Comparison of ENCODE assay signal across 8 cellular contexts in genomic region chr19:2427323-2428026, GRCh38. TPM values are rescaled to one million over a fixed set of nuclear protein-coding genes. Genes with fewer than 3 reads are reported as not detected.
DNase-seq lines count a peak whose midpoint lies in the region; ATAC-seq, FAIRE-seq and TF ChIP-seq lines count a peak whose summit lies in the region.

Gene TIMM13, minus strand, starts transcription at chr19:2427586. Its CDS starts 53 bp downstream, at chr19:2427533.

- peaks cover 10% of the 10 kb centered on the region for H3K4me1 Mint-ChIP-seq in mesothelial cell of epicardium

- no peaks in the 10 kb centered on the region for H3K27me3 ChIP-seq in OCI-LY3 (ENCODE audit: low read depth, low read length)

- peak within 1 kb of the TSS; percentile 88 for H3K4me3 Mint-ChIP-seq in mesothelial cell of epicardium

- H3K4me2 ChIP-seq in OCI-LY3 (ENCODE audit: low read length) = peak within 1 kb of the TSS; percentile 90

- no peak for FAIRE-seq in D721Med (lab: Jason Lieb, UNC)

- H3K4me3 ChIP-seq in OCI-LY3 (ENCODE audit: low read length) = peak within 1 kb of the TSS; percentile 80

- peaks cover 52% of the 10 kb centered on the region for H3K36me3 ChIP-seq in OCI-LY3 (replicated peaks; ENCODE audit: low read depth, low read length)

- peak within 1 kb of the TSS; percentile 94 for H2AFZ ChIP-seq in OCI-LY3 (ENCODE audit: low read depth, low read length)

- peaks cover 38% of the 10 kb centered on the region for H3K79me2 ChIP-seq in OCI-LY3 (ENCODE audit: low read length)

- no peaks in the 10 kb centered on the region for H3K9me3 Mint-ChIP-seq in mesothelial cell of epicardium

- no peaks in the 10 kb centered on the region for H3K9me3 ChIP-seq in OCI-LY3 (ENCODE audit: insufficient read depth, low read length)

- in situ Hi-C loops in endometrial microvascular endothelial cells (cut with HindIII; ENCODE audit: inconsistent ontology term, low pct_unique_long_range_greater_than_20kb, low sequenced_read_pairs) = no loop called here

- H4K20me1 ChIP-seq in OCI-LY3 (ENCODE audit: insufficient read depth, low read length) = peaks cover 20% of the 10 kb centered on the region

- no peaks in the 10 kb centered on the region for H3K27me3 Mint-ChIP-seq in mesothelial cell of epicardium (ENCODE audit: low read depth)

- H3K4me1 ChIP-seq in OCI-LY3 (ENCODE audit: low read length) = peaks cover 13% of the 10 kb centered on the region

- no peak for TF ChIP-seq CTCF in D721Med (IDR thresholded peaks at IDR 0.05; ENCODE audit: insufficient read depth, missing control alignments)
- no peak for TF ChIP-seq CTCF in OCI-LY3 (IDR thresholded peaks at IDR 0.05; ENCODE audit: low read depth, low read length)
- no peak for TF ChIP-seq CTCF in mesothelial cell of epicardium (IDR thresholded peaks at IDR 0.05; ENCODE audit: unreplicated experiment)

- DNase-seq in D721Med (ENCODE audit: insufficient read length, low spot score) = peak; percentile 86
- DNase-seq in HuH-7.5 (ENCODE audit: low spot score) = peak; percentile 99
- DNase-seq in activated CD8-positive, alpha-beta memory T cell treated with anti-CD3 and anti-CD28 coated beads, Interleukin-2, amount 50 U/mL, for 4 hours = peak; percentile 95
- DNase-seq in mesothelial cell of epicardium (ENCODE audit: low spot score in 2 of 2, unreplicated experiment in 2 of 2) = peak; percentile 97 to 98
- peak; percentile 93 for DNase-seq in stimulated activated CD8-positive, alpha-beta memory T cell treated with anti-CD3 and anti-CD28 coated beads, Interleukin-15, amount 100 ng/mL, for 4 hours (ENCODE audit: low read depth in 2 of 2)

- H3K27ac ChIP-seq in OCI-LY3 (ENCODE audit: low read length) = peak within 1 kb of the TSS; percentile 85

- H3K36me3 Mint-ChIP-seq in mesothelial cell of epicardium = no peaks in the 10 kb centered on the region

- peak within 1 kb of the TSS; percentile 78 for H3K9ac ChIP-seq in OCI-LY3 (ENCODE audit: low read length)

- H3K27ac Mint-ChIP-seq in mesothelial cell of epicardium = peak within 1 kb of the TSS; percentile 97

- ATAC-seq in GM21526 (IDR thresholded peaks at IDR 0.05; ENCODE audit: low FRiP score, unreplicated experiment) = peak; percentile 72

RNA-seq across cellular contexts. Expression of gene TIMM13, which starts in this region (rescaled TPM):
- total RNA-seq in endometrial microvascular endothelial cells (ENCODE audit: inconsistent ontology term) = 65.0 TPM
- total RNA-seq in mesothelial cell of epicardium = 101 to 110 TPM (median 102 TPM) in 3 replicates

Comparison
In these comparisons a context has a peak if more than half of its experiments do, and no peak if none do; other contexts are left out.
1. Peak in every context shown above with its lines: DNase-seq, ATAC-seq, H3K4me3 ChIP-seq and H3K27ac ChIP-seq.